ENCODE assay signal across 31 cellular contexts in genomic region chr6:2004888-2005287, GRCh38.
"Had no signal": no experiment of that assay in that cellular context is flagged by ENCODE, and none has a peak within 500 bp of the region (broad histone marks: within the 10 kb centered on the region; RNA-seq: fewer than 3 reads in every experiment).

No MANE protein-coding gene starts in this region.

- ATAC-seq: activated CD4-positive, alpha-beta T cell treated with anti-CD3 and anti-CD28 coated beads for 36 hours; activated CD4-positive, CD25-positive, alpha-beta regulatory T cell treated with anti-CD3 and anti-CD28 coated beads, Interleukin-2, amount 50 U/mL, for 24 hours; activated CD8-positive, alpha-beta memory T cell treated with anti-CD3 and anti-CD28 coated beads, Interleukin-2, amount 10 ng/mL, durations not matched to agents 7 days and 5 days; activated CD8-positive, alpha-beta T cell treated with anti-CD3 and anti-CD28 coated beads, Interleukin-2, amount 10 ng/mL, durations not matched to agents 7 days and 5 days; activated naive CD8-positive, alpha-beta T cell treated with anti-CD3 and anti-CD28 coated beads, Interleukin-2, amount 50 U/mL, for 24 hours; WTC11 had no signal

- H3K4me3 ChIP-seq: ascending aorta, cardiac muscle cell had no signal

- H3K27me3 ChIP-seq: ascending aorta, cardiac muscle cell had no signal

- H3K4me1 ChIP-seq: ascending aorta had no signal

- H3K36me3 ChIP-seq: ascending aorta, cardiac muscle cell, WERI-Rb-1 had no signal

- H3K27ac ChIP-seq: ascending aorta, cardiac muscle cell, WERI-Rb-1 had no signal

- DNase-seq: activated CD4-positive, alpha-beta memory T cell treated with anti-CD3 and anti-CD28 coated beads, Interleukin-2, amount 10 ng/mL, durations not matched to agents 7 days and 5 days; activated CD4-positive, alpha-beta T cell treated with anti-CD3 and anti-CD28 coated beads for 1 hour; activated CD4-positive, alpha-beta T cell treated with anti-CD3 and anti-CD28 coated beads for 36 hours; activated CD4-positive, alpha-beta T cell treated with anti-CD3 and anti-CD28 coated beads for 48 hours; activated CD4-positive, alpha-beta T cell treated with anti-CD3 and anti-CD28 coated beads, Interleukin-2, amount 10 ng/mL, durations not matched to agents 7 days and 5 days; activated CD4-positive, alpha-beta T cell treated with anti-CD3 and anti-CD28 coated beads, Interleukin-2, amount 50 U/mL, for 48 hours; activated CD4-positive, CD25-positive, alpha-beta regulatory T cell; activated CD8-positive, alpha-beta memory T cell treated with anti-CD3 and anti-CD28 coated beads for 24 hours; activated CD8-positive, alpha-beta memory T cell treated with anti-CD3 and anti-CD28 coated beads, Interleukin-2, amount 10 ng/mL, durations not matched to agents 7 days and 5 days; activated CD8-positive, alpha-beta memory T cell treated with anti-CD3 and anti-CD28 coated beads, Interleukin-2, amount 50 U/mL, for 48 hours; activated CD8-positive, alpha-beta T cell treated with anti-CD3 and anti-CD28 coated beads, Interleukin-2, amount 10 ng/mL, durations not matched to agents 7 days and 5 days; activated effector memory CD4-positive, alpha-beta T cell treated with Interleukin-2 at 50 U/mL for 16 hours; activated gamma-delta T cell; activated naive CD4-positive, alpha-beta T cell treated with anti-CD3 and anti-CD28 coated beads, Interleukin-2, amount 10 ng/mL, durations not matched to agents 7 days and 5 days; activated naive CD4-positive, alpha-beta T cell treated with Interleukin-2 at 50 U/mL for 16 hours; activated naive CD8-positive, alpha-beta T cell treated with anti-CD3 and anti-CD28 coated beads, Interleukin-2, amount 10 ng/mL, durations not matched to agents 7 days and 5 days; activated naive CD8-positive, alpha-beta T cell treated with anti-CD3 and anti-CD28 coated beads, Interleukin-2, amount 50 U/mL, for 24 hours; activated T-cell treated with anti-CD3 and anti-CD28 coated beads, Interleukin-2, amount 50 U/mL, for 24 hours; activated T-cell treated with anti-CD3 and anti-CD28 coated beads, Interleukin-2, amount 50 U/mL, for 48 hours; amygdala; anterior cingulate cortex; caudate nucleus; cerebellar nuclear complex; T-helper 1 cell; T-helper 2 cell; T-helper 9 cell; WERI-Rb-1 had no signal

- H3K9me3 ChIP-seq: ascending aorta had no signal
